Comparison of ENCODE assay signal across 12 cellular contexts in the genomic region with DNA sequence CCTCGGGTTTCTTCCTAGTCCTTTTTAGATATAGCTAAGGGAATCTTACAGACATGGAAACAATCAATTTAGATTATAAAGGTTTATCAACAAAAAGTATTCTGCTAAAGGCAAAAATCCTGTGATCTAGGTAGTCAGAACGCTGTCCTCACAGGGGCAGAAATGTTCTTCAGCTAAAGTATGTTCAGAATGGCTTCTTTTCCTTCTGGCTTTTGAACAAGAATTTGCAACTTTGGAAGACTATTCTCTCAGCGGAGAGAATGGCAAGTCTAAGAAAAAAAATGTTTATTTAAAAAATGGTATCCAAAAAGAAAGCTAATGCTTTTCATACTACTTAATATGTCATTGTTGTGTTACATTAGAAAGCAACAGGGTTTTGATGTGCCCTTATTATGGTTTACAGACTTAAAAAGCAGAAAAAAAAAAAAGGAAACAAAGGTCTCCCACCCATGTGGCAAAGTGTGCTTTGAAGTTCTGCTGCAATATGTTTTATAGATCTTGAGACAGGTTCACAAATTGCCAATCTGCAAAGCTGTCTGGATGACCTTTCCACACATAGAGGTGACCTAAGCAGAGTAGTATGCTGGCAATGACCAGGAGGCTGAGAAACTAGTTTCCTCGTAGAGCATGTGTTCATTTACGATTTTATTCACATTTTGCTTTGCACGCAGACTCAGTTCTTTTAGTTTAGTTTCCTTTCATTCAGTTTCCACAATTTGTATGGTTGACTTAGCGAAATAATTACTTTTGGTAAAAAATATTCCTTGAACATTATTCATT. TPM values are rescaled to one million over a fixed set of nuclear protein-coding genes. Genes with fewer than 3 reads are reported as not detected.
DNase-seq lines count a peak whose midpoint lies in the region; ATAC-seq, FAIRE-seq and TF ChIP-seq lines count a peak whose summit lies in the region.
"Had no signal": no experiment of that assay in that cellular context is flagged by ENCODE, and none has a peak within 500 bp of the region (broad histone marks: within the 10 kb centered on the region; RNA-seq: fewer than 3 reads in every experiment).

No MANE protein-coding gene starts in this region.

- peak overlapping the region; percentile 6 for H2AFZ ChIP-seq in astrocyte (ENCODE audit: low read depth, low read length)
- peak overlapping the region; percentile 23 for H2AFZ ChIP-seq in hepatocyte

- TF ChIP-seq CTCF in astrocyte (IDR thresholded peaks at IDR 0.05; ENCODE audit: insufficient read depth, low read depth, low read length) = no peak
- no peak for TF ChIP-seq CTCF in hepatocyte (IDR thresholded peaks at IDR 0.05; ENCODE audit: poor library complexity)

- H3K9me3 ChIP-seq in astrocyte (ENCODE audit: insufficient read depth, low read depth, low read length) (no peaks in the 10 kb centered on the region), hepatocyte (ENCODE audit: low read depth) (no peaks in the 10 kb centered on the region), skeletal muscle satellite cell (replicated peaks; ENCODE audit: low read length) (no peaks in the 10 kb centered on the region)

- no peaks in the 10 kb centered on the region for H3K36me3 ChIP-seq in astrocyte (ENCODE audit: insufficient read depth, low read length)
- H3K36me3 ChIP-seq in hepatocyte (replicated peaks; ENCODE audit: insufficient read depth, low read depth) = no peaks in the 10 kb centered on the region
- no peaks in the 10 kb centered on the region for H3K36me3 ChIP-seq in skeletal muscle satellite cell (ENCODE audit: insufficient read depth, low read length)

- H4K20me1 ChIP-seq in astrocyte (ENCODE audit: insufficient read depth, low read length) (no peaks in the 10 kb centered on the region), hepatocyte (ENCODE audit: insufficient read depth, poor library complexity, severe bottlenecking) (no peaks in the 10 kb centered on the region)

- no peak for ATAC-seq in GM21576 (IDR thresholded peaks at IDR 0.05; ENCODE audit: unreplicated experiment)

- H3K27me3 ChIP-seq in astrocyte (ENCODE audit: insufficient read depth, low read length) (no peaks in the 10 kb centered on the region), hepatocyte (no peaks in the 10 kb centered on the region), skeletal muscle satellite cell (ENCODE audit: control insufficient read depth, insufficient read depth, low read length) (no peaks in the 10 kb centered on the region)

- DNase-seq in GM04503 (ENCODE audit: low read depth) (peak; percentile 25), astrocyte (ENCODE audit: low read depth) (peak; percentile 78), hepatocyte (ENCODE audit: low spot score) (no peak), NCI-H748 (lab: John Stamatoyannopoulos, UW; ENCODE audit: unreplicated experiment) (no peak), iPS-NIHi11 (ENCODE audit: low spot score) (no peak)
- DNase-seq in stimulated activated naive CD4-positive, alpha-beta T cell treated with Interleukin-2 at 50 U/mL for 16 hours (lab: John Stamatoyannopoulos, UW) = no peak
- DNase-seq: DMS79 treated with DMSO at 0.1 percent for 48 hours, erythroblast, NCI-H1048 had no signal

- H3K79me2 ChIP-seq in astrocyte (ENCODE audit: insufficient read depth, low read length) = no peaks in the 10 kb centered on the region
- H3K79me2 ChIP-seq in hepatocyte = no peaks in the 10 kb centered on the region

- H3K9me2 ChIP-seq in hepatocyte (replicated peaks; ENCODE audit: insufficient read depth) = no peaks in the 10 kb centered on the region

- no peaks in the 10 kb centered on the region for H3K36me3 Mint-ChIP-seq in astrocyte (ENCODE audit: low read depth, unreplicated experiment)

- H3K27me3 Mint-ChIP-seq in astrocyte (ENCODE audit: low read depth, unreplicated experiment) = peaks cover 4% of the 10 kb centered on the region

- peak overlapping the region; percentile 94 for H3K27ac ChIP-seq in astrocyte (ENCODE audit: low read depth, low read length)
- H3K27ac ChIP-seq in hepatocyte = peak overlapping the region; percentile 85

- H3K4me3 Mint-ChIP-seq in astrocyte (ENCODE audit: unreplicated experiment) = peak overlapping the region; percentile 31
- H3K4me3 Mint-ChIP-seq: stimulated activated naive CD8-positive, alpha-beta T cell treated with anti-CD3 and anti-CD28 coated beads, Interleukin-15, Interleukin-2, amounts not matched to agents 100 ng/mL and 50 ng/mL, for 24 hours had no signal

- peak overlapping the region; percentile 91 for H3K27ac Mint-ChIP-seq in astrocyte (ENCODE audit: unreplicated experiment)
- H3K27ac Mint-ChIP-seq: stimulated activated naive CD8-positive, alpha-beta T cell treated with anti-CD3 and anti-CD28 coated beads, Interleukin-15, Interleukin-2, amounts not matched to agents 100 ng/mL and 50 ng/mL, for 24 hours had no signal

- peak; percentile 47 for FAIRE-seq in astrocyte (lab: Jason Lieb, UNC)

- WGBS in hepatocyte (ENCODE audit: low lambda C conversion rate, missing lambda C conversion rate) = 70% methylated on average over 7 of the region's 7 CpGs

- H3K4me3 ChIP-seq in astrocyte (ENCODE audit: insufficient read depth, low read depth, low read length) = peak overlapping the region; percentile 27
- no peak overlapping the region for H3K4me3 ChIP-seq in hepatocyte
- no peak overlapping the region for H3K4me3 ChIP-seq in skeletal muscle satellite cell (ENCODE audit: low read length)

- H3K4me2 ChIP-seq in astrocyte (ENCODE audit: low read length) (peak overlapping the region; percentile 76), hepatocyte (peak overlapping the region; percentile 30), skeletal muscle satellite cell (ENCODE audit: low read length) (peak overlapping the region; percentile 48)

- peaks cover 26% of the 10 kb centered on the region for H3K4me1 Mint-ChIP-seq in astrocyte (ENCODE audit: low read depth, unreplicated experiment)

- H3K9ac ChIP-seq in astrocyte (ENCODE audit: low read length) (peak overlapping the region; percentile 75), skeletal muscle satellite cell (ENCODE audit: low read depth, low read length) (peak overlapping the region; percentile 69)

- H3K4me1 ChIP-seq in astrocyte (ENCODE audit: insufficient read depth, low read length) (peaks cover 20% of the 10 kb centered on the region), hepatocyte (ENCODE audit: insufficient read depth) (peaks cover 8% of the 10 kb centered on the region), skeletal muscle satellite cell (ENCODE audit: control insufficient read depth, insufficient read depth, low read length) (peaks cover 27% of the 10 kb centered on the region)

- H3K9me3 Mint-ChIP-seq in astrocyte (ENCODE audit: unreplicated experiment) = peaks cover 4% of the 10 kb centered on the region
- H3K9me3 Mint-ChIP-seq: stimulated activated naive CD8-positive, alpha-beta T cell treated with anti-CD3 and anti-CD28 coated beads, Interleukin-15, Interleukin-2, amounts not matched to agents 100 ng/mL and 50 ng/mL, for 24 hours had no signal

RNA-seq across cellular contexts. Expression of gene PJA2, which starts 45.1 kb away (rescaled TPM):
- total RNA-seq in astrocyte (107 and 108 TPM in 2 replicates), hepatocyte (144 and 147 TPM in 2 replicates)
- 56.2 and 65.4 TPM in 2 replicates for polyA plus RNA-seq in hepatocyte
- total RNA-seq in skeletal muscle satellite cell (2012; rRNA removed) = 61.4 and 69.5 TPM in 2 replicates

Comparison
In these comparisons a context has a peak if more than half of its experiments do, and no peak if none do; other contexts are left out.
1. DNase-seq: peak in GM04503 (single experiment) and astrocyte (single experiment); none in hepatocyte (single experiment), NCI-H748 (single experiment), iPS-NIHi11 (single experiment) and stimulated activated naive CD4-positive, alpha-beta T cell treated with Interleukin-2 at 50 U/mL for 16 hours (single experiment).
2. Peak in every context shown above with its lines, with median percentiles within 50 percentile points of each other: H3K4me2 ChIP-seq.